In genomic region chr12:110278137-110278536, GRCh38 we compare ENCODE assay signal across 1 cellular context.
TF ChIP-seq lines count a peak whose summit lies in the region.

No MANE protein-coding gene starts in this region.

TF ChIP-seq in A549, 52 proteins besides CTCF, POLR2A, EP300 and RAD21 (continued from another document):
- TF ChIP-seq USF2 (IDR thresholded peaks at IDR 0.05) (no peak), HOXB5 (CRISPR knock-in tag; IDR thresholded peaks at IDR 0.05) (no peak), NFE2L2 (conservative IDR thresholded peaks at IDR 0.05; ENCODE audit: low read length) (no peak), RFX5 (IDR thresholded peaks at IDR 0.05) (no peak)
